ENCODE assay signal across 33 cellular contexts in genomic region chr10:74624501-74624900, GRCh38.
"Had no signal": no experiment of that assay in that cellular context is flagged by ENCODE, and none has a peak within 500 bp of the region (broad histone marks: within the 10 kb centered on the region; RNA-seq: fewer than 3 reads in every experiment).

No MANE protein-coding gene starts in this region.

- DNase-seq: activated B cell treated with CpG ODN at 0.5 μM for 24 hours; activated CD4-positive, alpha-beta memory T cell treated with anti-CD3 and anti-CD28 coated beads for 36 hours; activated CD4-positive, alpha-beta T cell treated with anti-CD3 and anti-CD28 coated beads for 4 hours; activated CD4-positive, alpha-beta T cell treated with anti-CD3 and anti-CD28 coated beads, Interleukin-2, amount 50 U/mL, for 1 hour; activated CD4-positive, CD25-positive, alpha-beta regulatory T cell treated with anti-CD3 and anti-CD28 coated beads, Interleukin-2, amount 50 U/mL, for 72 hours; activated CD8-positive, alpha-beta memory T cell treated with anti-CD3 and anti-CD28 coated beads, Interleukin-2, amount 50 U/mL, for 4 hours; activated effector memory CD4-positive, alpha-beta T cell treated with Interleukin-2 at 50 U/mL for 16 hours; activated naive CD4-positive, alpha-beta T cell treated with anti-CD3 and anti-CD28 coated beads, Interleukin-2, amount 50 U/mL, for 16 hours; activated naive CD8-positive, alpha-beta T cell treated with anti-CD3 and anti-CD28 coated beads, Interleukin-2, amount 10 ng/mL, durations not matched to agents 7 days and 5 days; activated T-cell treated with anti-CD3 and anti-CD28 coated beads, Interleukin-2, amount 50 U/mL, for 48 hours; amygdala; colonic mucosa; NCI-H1092 treated with DMSO at 0.1 percent for 48 hours; NCI-H1417; NCI-H146; NCI-H187; NCI-H2029 treated with DMSO at 0.1 percent for 48 hours; NCI-H2107; NCI-H2171; NCI-H510A; NCI-H526; NCI-H748 treated with DMSO at 0.1 percent for 48 hours; NK-92 treated with Interleukin-12 subunit alpha and Interleukin-12 subunit beta, amount 100 ng/mL, for 24 hours; PC-3; Peyer's patch; Right ventricle myocardium superior; SW 1271; T-helper 1 cell; T-helper 2 cell; T-helper 9 cell had no signal

- H3K4me3 ChIP-seq: ascending aorta, cardiac muscle cell, colonic mucosa, Peyer's patch had no signal

- H3K9me3 ChIP-seq: ascending aorta, colonic mucosa, Peyer's patch had no signal

- H3K4me1 ChIP-seq: ascending aorta, colonic mucosa, Peyer's patch had no signal

- H3K36me3 ChIP-seq: ascending aorta, cardiac muscle cell, colonic mucosa, Peyer's patch had no signal

- ATAC-seq: PC-3 had no signal

- H3K27ac ChIP-seq: ascending aorta, cardiac muscle cell, colonic mucosa, Peyer's patch, VCaP had no signal

- H3K27me3 ChIP-seq: ascending aorta, cardiac muscle cell, colonic mucosa, Peyer's patch had no signal
